26 cellular contexts compared by ENCODE assay signal in the genomic region with DNA sequence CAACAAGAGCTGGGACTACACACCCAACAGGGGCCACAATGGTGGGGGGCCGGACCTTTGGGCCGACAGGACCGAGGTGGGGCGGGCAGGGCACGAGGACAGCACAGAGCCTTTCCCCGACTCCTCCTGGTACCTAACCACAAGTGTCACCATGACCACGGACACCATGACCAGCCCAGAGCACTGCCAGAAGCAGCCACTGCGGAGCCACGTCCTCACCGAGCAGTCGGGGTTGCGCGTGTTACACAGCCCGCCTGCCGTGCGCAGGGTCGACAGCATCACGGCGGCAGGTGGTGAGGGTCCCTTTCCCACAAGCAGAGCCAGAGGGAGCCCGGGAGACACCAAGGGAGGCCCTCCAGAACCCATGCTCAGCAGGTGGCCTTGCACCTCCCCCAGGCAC.
"Had no signal": no experiment of that assay in that cellular context is flagged by ENCODE, and none has a peak within 500 bp of the region (broad histone marks: within the 10 kb centered on the region; RNA-seq: fewer than 3 reads in every experiment).

No MANE protein-coding gene starts in this region.

- H3K27ac ChIP-seq: ovary, parathyroid adenoma, psoas muscle, right lobe of liver, stomach, thoracic aorta, thyroid gland, tibial nerve, upper lobe of left lung, uterus had no signal

- H3K4me1 ChIP-seq: parathyroid adenoma, psoas muscle, right lobe of liver, thyroid gland, tibial nerve, upper lobe of left lung, uterus had no signal

- H3K36me3 ChIP-seq: ovary, right lobe of liver, thoracic aorta, thyroid gland, uterus had no signal

- DNase-seq: naive thymus-derived CD8-positive, alpha-beta T cell; nephron progenitor cell; occipital lobe; ovary; posterior cingulate gyrus; psoas muscle; right cardiac atrium; right lobe of liver; sigmoid colon; small intestine; stimulated activated CD4-positive, alpha-beta T cell treated with anti-CD3 and anti-CD28 coated beads, Interleukin-15, amount 100 ng/mL, for 24 hours; stimulated activated CD4-positive, alpha-beta T cell treated with anti-CD3 and anti-CD28 coated beads, Interleukin-2, amount 100 ng/mL, for 24 hours; stimulated activated CD4-positive, alpha-beta T cell treated with anti-CD3 and anti-CD28 coated beads, Interleukin-2, amount 100 ng/mL, for 48 hours; stimulated activated CD4-positive, alpha-beta T cell treated with anti-CD3 and anti-CD28 coated beads, Interleukin-4, amount 100 ng/mL, for 24 hours; stimulated activated naive B cell treated with anti-CD40 and anti-IgM and Interleukin-4, amounts not matched to agents 10 μg/mL and 1 μg/mL and 100 μg/mL, for 72 hours; stimulated activated naive CD4-positive, alpha-beta T cell treated with Interleukin-2 at 50 U/mL for 16 hours; stomach; thyroid gland; trophoblast cell; uterus had no signal

- H3K4me3 ChIP-seq: ovary, psoas muscle, right lobe of liver, sigmoid colon, stomach, thoracic aorta, thyroid gland, tibial nerve, upper lobe of left lung, uterus had no signal

- H3K9ac ChIP-seq: parathyroid adenoma had no signal

- H3K9me3 ChIP-seq: ovary, psoas muscle, right lobe of liver, sigmoid colon, stomach, thoracic aorta, thyroid gland, tibial nerve, upper lobe of left lung, uterus had no signal

- ATAC-seq: naive thymus-derived CD8-positive, alpha-beta T cell; natural killer cell treated with Interleukin-12 subunit alpha and Interleukin-12 subunit beta and Interleukin-15 and Interleukin-18, amount 100 ng/mL, for 72 hours; psoas muscle; right lobe of liver; stimulated activated effector memory CD8-positive, alpha-beta T cell treated with anti-CD3 and anti-CD28 coated beads, Interleukin-12 subunit alpha, Interleukin-12 subunit beta, amount 100 ng/mL, for 72 hours; stimulated activated naive B cell treated with anti-CD40 and anti-IgM and Interleukin-4, amounts not matched to agents 10 μg/mL and 1 μg/mL and 100 μg/mL, for 72 hours had no signal

- H3K27me3 ChIP-seq: ovary, right lobe of liver, sigmoid colon, stomach, thyroid gland, tibial nerve, upper lobe of left lung, uterus had no signal

- H2AFZ ChIP-seq: parathyroid adenoma had no signal
